In the genomic region with DNA sequence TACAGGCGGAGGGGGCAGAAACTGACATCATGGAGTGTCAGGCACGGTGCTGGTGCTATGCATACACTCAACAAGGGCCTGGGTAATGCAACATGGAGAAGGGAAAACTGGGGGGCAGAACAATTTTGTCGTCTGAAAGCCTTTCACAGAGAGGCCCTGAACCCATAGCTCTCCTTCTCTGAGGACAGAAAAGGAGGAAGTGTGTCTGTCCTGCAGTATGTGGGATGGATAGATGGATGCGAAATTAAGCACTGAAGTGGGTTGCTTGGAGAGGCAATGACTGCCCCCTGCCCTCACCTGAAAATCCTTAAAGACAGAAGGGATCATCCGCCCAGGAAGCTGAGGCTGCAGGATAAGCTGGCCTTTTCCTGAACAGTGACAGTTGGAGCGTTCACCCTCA, we compare ENCODE assay signal across 10 cellular contexts.
"Had no signal": no experiment of that assay in that cellular context is flagged by ENCODE, and none has a peak within 500 bp of the region (broad histone marks: within the 10 kb centered on the region; RNA-seq: fewer than 3 reads in every experiment).

No MANE protein-coding gene starts in this region.

- H3K27me3 ChIP-seq: foreskin keratinocyte, uterus had no signal

- H3K27ac ChIP-seq: foreskin keratinocyte, uterus had no signal

- H3K36me3 ChIP-seq: uterus had no signal

- H3K27me3 Mint-ChIP-seq: activated T-helper 17 cell treated with anti-CD3 and anti-CD28 coated beads, Interleukin-2, amount 50 U/mL, for 72 hours; stimulated activated memory B cell treated with anti-CD40 and anti-IgM and Interleukin-4, amounts not matched to agents 10 μg/mL and 1 μg/mL and 100 μg/mL, for 72 hours had no signal

- H3K4me3 ChIP-seq: uterus had no signal

- DNase-seq: activated CD4-positive, alpha-beta T cell treated with anti-CD3 and anti-CD28 coated beads, Interleukin-2, amount 10 ng/mL, durations not matched to agents 7 days and 5 days; activated naive CD4-positive, alpha-beta T cell treated with Interleukin-2 at 50 U/mL for 16 hours; dermis blood vessel endothelial cell; effector memory CD8-positive, alpha-beta T cell; foreskin keratinocyte; stimulated activated CD4-positive, alpha-beta T cell treated with anti-CD3 and anti-CD28 coated beads, Interleukin-2, amount 100 ng/mL, for 48 hours; uterus had no signal

- H3K27ac Mint-ChIP-seq: activated CD4-positive, alpha-beta T cell treated with anti-CD3 and anti-CD28 coated beads, Interleukin-2, amount 10 ng/mL, durations not matched to agents 7 days and 5 days; activated T-helper 17 cell treated with anti-CD3 and anti-CD28 coated beads, Interleukin-2, amount 50 U/mL, for 72 hours; effector memory CD8-positive, alpha-beta T cell; mesothelial cell of epicardium; stimulated activated memory B cell treated with anti-CD40 and anti-IgM and Interleukin-4, amounts not matched to agents 10 μg/mL and 1 μg/mL and 100 μg/mL, for 72 hours had no signal

- H3K9me3 ChIP-seq: uterus had no signal

- H3K36me3 Mint-ChIP-seq: mesothelial cell of epicardium; stimulated activated memory B cell treated with anti-CD40 and anti-IgM and Interleukin-4, amounts not matched to agents 10 μg/mL and 1 μg/mL and 100 μg/mL, for 72 hours had no signal

- H3K4me3 Mint-ChIP-seq: stimulated activated memory B cell treated with anti-CD40 and anti-IgM and Interleukin-4, amounts not matched to agents 10 μg/mL and 1 μg/mL and 100 μg/mL, for 72 hours had no signal

- H3K9me3 Mint-ChIP-seq: activated CD4-positive, alpha-beta T cell treated with anti-CD3 and anti-CD28 coated beads, Interleukin-2, amount 10 ng/mL, durations not matched to agents 7 days and 5 days; activated T-helper 17 cell treated with anti-CD3 and anti-CD28 coated beads, Interleukin-2, amount 50 U/mL, for 72 hours; effector memory CD8-positive, alpha-beta T cell; mesothelial cell of epicardium; stimulated activated memory B cell treated with anti-CD40 and anti-IgM and Interleukin-4, amounts not matched to agents 10 μg/mL and 1 μg/mL and 100 μg/mL, for 72 hours had no signal

- H3K4me1 ChIP-seq: foreskin keratinocyte had no signal
